In the genomic region with DNA sequence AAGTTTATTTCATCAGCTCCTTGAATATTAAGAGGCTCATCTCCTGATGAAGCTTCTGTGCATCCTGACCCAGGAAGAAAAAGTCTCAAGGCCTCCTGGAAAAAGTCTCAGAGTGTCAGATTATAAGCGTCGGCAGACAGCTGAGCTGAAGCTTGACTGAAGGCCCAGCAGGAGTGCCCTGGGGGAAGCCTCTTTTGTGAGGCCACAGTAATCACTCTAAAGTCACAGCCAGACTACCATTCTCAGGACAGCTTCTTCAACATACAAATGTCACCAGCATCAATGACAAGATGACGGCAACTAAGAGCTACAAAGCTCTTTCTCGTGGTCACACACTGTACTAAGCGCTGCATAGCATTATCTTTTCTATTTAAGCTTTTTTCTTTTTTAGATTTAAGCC, we compare ENCODE assay signal across 18 cellular contexts.
DNase-seq lines count a peak whose midpoint lies in the region; ATAC-seq lines count a peak whose summit lies in the region.
"Had no signal": no experiment of that assay in that cellular context is flagged by ENCODE, and none has a peak within 500 bp of the region (broad histone marks: within the 10 kb centered on the region; RNA-seq: fewer than 3 reads in every experiment).

No MANE protein-coding gene starts in this region.

- H3K4me1 ChIP-seq in mesendoderm (ENCODE audit: control insufficient read depth, low read depth, low read length) = no peaks in the 10 kb centered on the region
- H3K4me1 ChIP-seq in neuronal stem cell (ENCODE audit: control insufficient read depth in 2 of 2, insufficient read depth in 1 of 2, low read depth in 1 of 2, low read length in 2 of 2) = peaks cover 3 to 7% of the 10 kb centered on the region in 2 donors

- H3K27ac ChIP-seq in mesendoderm (ENCODE audit: low read depth, low read length) (no peak overlapping the region), neuronal stem cell (replicated peaks; ENCODE audit: low read length) (no peak overlapping the region)

- DNase-seq in Jurkat, Clone E6-1 (ENCODE audit: low read depth, low spot score) = peak; percentile 9
- peak; percentile 69 for DNase-seq in ecto neural progenitor cell (ENCODE audit: low spot score)
- no peak for DNase-seq in mesendoderm
- no peak for DNase-seq in neuronal stem cell (ENCODE audit: low spot score)
- DNase-seq in NCI-H2227 treated with DMSO at 0.1 percent for 48 hours (lab: John Stamatoyannopoulos, UW) = no peak
- no peak for DNase-seq in DMS79 (lab: John Stamatoyannopoulos, UW)
- DNase-seq: C1 segment of cervical spinal cord; Calu3; CD4-positive, alpha-beta memory T cell; COR-L47; DMS53; DND-41; GDM1; H9 had no signal

- H4K8ac ChIP-seq in mesendoderm (ENCODE audit: low read depth, low read length) = peak overlapping the region; percentile 28
- H4K8ac ChIP-seq in neuronal stem cell (ENCODE audit: low read depth, low read length) = no peak overlapping the region

- H3K79me1 ChIP-seq in mesendoderm (ENCODE audit: low read length) (no peaks in the 10 kb centered on the region), neuronal stem cell (ENCODE audit: low read depth, low read length) (no peaks in the 10 kb centered on the region)

- no peak overlapping the region for H3K4me3 ChIP-seq in Jurkat, Clone E6-1 (ENCODE audit: low read length)
- H3K4me3 ChIP-seq in mesendoderm (ENCODE audit: low read length) (no peak overlapping the region), neuronal stem cell (ENCODE audit: low read length in 2 of 2) (no peak overlapping the region)
- H3K4me3 ChIP-seq: GM12878, GM23338 had no signal

- no peaks in the 10 kb centered on the region for H3K79me2 ChIP-seq in mesendoderm (ENCODE audit: control insufficient read depth, insufficient read depth, low read length)

- H2AK5ac ChIP-seq in mesendoderm (ENCODE audit: low read length) (no peak overlapping the region), neuronal stem cell (ENCODE audit: low read depth, low read length) (no peak overlapping the region)

- no peak overlapping the region for H3K23ac ChIP-seq in mesendoderm (ENCODE audit: low read length)
- no peak overlapping the region for H3K23ac ChIP-seq in neuronal stem cell (ENCODE audit: low read depth, low read length, poor library complexity)

- H3K18ac ChIP-seq in mesendoderm (ENCODE audit: low read length) (no peak overlapping the region), neuronal stem cell (ENCODE audit: low read length) (no peak overlapping the region)

- H3K36me3 ChIP-seq in mesendoderm (ENCODE audit: control insufficient read depth, insufficient read depth, low read length) (no peaks in the 10 kb centered on the region), neuronal stem cell (replicated peaks in 1 of 2; ENCODE audit: control insufficient read depth in 2 of 2, insufficient read depth in 2 of 2, low read length in 2 of 2) (no peaks in the 10 kb centered on the region)

- H2AFZ ChIP-seq in neuronal stem cell (ENCODE audit: low read length) = peak overlapping the region; percentile 68
- H2AFZ ChIP-seq: GM23338 had no signal

- H2BK12ac ChIP-seq in neuronal stem cell (ENCODE audit: low read length) = no peak overlapping the region

- no peak for ATAC-seq in HG02885 (IDR thresholded peaks at IDR 0.05; ENCODE audit: poor library complexity, unreplicated experiment)
- ATAC-seq: GM12878, GM23338, HCT116 had no signal

- no peak overlapping the region for H2BK120ac ChIP-seq in mesendoderm (ENCODE audit: low read depth, low read length)
- H2BK120ac ChIP-seq in neuronal stem cell (ENCODE audit: low read depth, low read length) = no peak overlapping the region

- no peak overlapping the region for H4K91ac ChIP-seq in neuronal stem cell (ENCODE audit: low read depth, low read length, poor library complexity)

- no peak overlapping the region for H3K56ac ChIP-seq in mesendoderm (ENCODE audit: low read length)

- H3K9ac ChIP-seq in mesendoderm (ENCODE audit: low read length) (no peak overlapping the region), neuronal stem cell (ENCODE audit: low read depth, low read length, poor library complexity) (no peak overlapping the region)

- H3K14ac ChIP-seq in neuronal stem cell (ENCODE audit: low read length) = no peak overlapping the region

- H3K4me2 ChIP-seq in mesendoderm (ENCODE audit: low read length) (no peak overlapping the region), neuronal stem cell (ENCODE audit: insufficient read depth, low read length, poor library complexity, severe bottlenecking) (no peak overlapping the region)
- H3K4me2 ChIP-seq: GM23338 had no signal

- H3K9me3 ChIP-seq in neuronal stem cell (replicated peaks in 1 of 2; ENCODE audit: control insufficient read depth in 2 of 2, insufficient read depth in 1 of 2, low read depth in 1 of 2, low read length in 2 of 2) = no peaks in the 10 kb centered on the region

- no peak overlapping the region for H4K5ac ChIP-seq in mesendoderm (ENCODE audit: low read length)

- H3K4ac ChIP-seq in mesendoderm (ENCODE audit: low read depth, low read length) (no peak overlapping the region), neuronal stem cell (ENCODE audit: low read length) (no peak overlapping the region)

- H2BK15ac ChIP-seq in mesendoderm (replicated peaks; ENCODE audit: low read depth) (no peak overlapping the region), neuronal stem cell (ENCODE audit: low read length) (no peak overlapping the region)

- H2BK5ac ChIP-seq in mesendoderm (ENCODE audit: low read length) (no peak overlapping the region), neuronal stem cell (ENCODE audit: low read length) (no peak overlapping the region)

- H3K27me3 ChIP-seq in mesendoderm (ENCODE audit: insufficient read depth, low read length, poor library complexity) (no peaks in the 10 kb centered on the region), neuronal stem cell (ENCODE audit: control insufficient read depth in 3 of 3, insufficient read depth in 3 of 3, low read depth in 1 of 3, low read length in 3 of 3) (no peaks in the 10 kb centered on the region)

- no CpG with 5 or more reads among the region's 5 CpGs for WGBS in mesendoderm (ENCODE audit: extremely low coverage, insufficient coverage, low lambda C conversion rate)
- WGBS in neuronal stem cell (ENCODE audit: extremely low coverage in 2 of 2, insufficient read length in 2 of 2, insufficient replicate concordance in 1 of 2), 2 donors = no CpG with 5 or more reads among the region's 5 CpGs

Comparison
In these comparisons a context has a peak if more than half of its experiments do, and no peak if none do; other contexts are left out.
1. DNase-seq: peak in Jurkat, Clone E6-1 (single experiment) and ecto neural progenitor cell (single experiment); none in mesendoderm (single experiment), neuronal stem cell (single experiment), NCI-H2227 treated with DMSO at 0.1 percent for 48 hours (single experiment) and DMS79 (single experiment).